8 cellular contexts compared by ENCODE assay signal in genomic region chr1:31576201-31576669, GRCh38. TPM values are rescaled to one million over a fixed set of nuclear protein-coding genes. Genes with fewer than 3 reads are reported as not detected.
DNase-seq lines count a peak whose midpoint lies in the region; ATAC-seq, FAIRE-seq and TF ChIP-seq lines count a peak whose summit lies in the region.

Gene TINAGL1, plus strand, starts transcription at chr1:31576515. Its CDS starts 634 bp downstream, at chr1:31577149.

- peak within 1 kb of the TSS; percentile 38 to 77 for H3K4me3 Mint-ChIP-seq in H9

- no peak within 1 kb of the TSS for H2BK120ac ChIP-seq in H9 (ENCODE audit: low read depth, low read length, poor library complexity, severe bottlenecking)

- H3K4me1 Mint-ChIP-seq in H9: peaks cover 23 to 37% of the 10 kb centered on the region in 2 experiments

- peaks cover 7% of the 10 kb centered on the region; the same call in 1 of the 2 replicates for H3K4me1 ChIP-seq in H9 (ENCODE audit: insufficient read depth, low read length)
- H3K4me1 ChIP-seq in small intestine (ENCODE audit: control insufficient read depth in 2 of 2, insufficient read depth in 1 of 2, low read depth in 1 of 2, low read length in 1 of 2): peaks cover 9 to 12% of the 10 kb centered on the region in 2 donors

- H3K79me2 ChIP-seq in H9 (ENCODE audit: insufficient read depth, low read length): no peaks in the 10 kb centered on the region

- no peak within 1 kb of the TSS for H3K23ac ChIP-seq in H9 (ENCODE audit: insufficient read length, low read depth, low read length)

- H3K36me3 ChIP-seq in small intestine (ENCODE audit: control insufficient read depth in 2 of 2, insufficient read depth in 2 of 2, low read length in 2 of 2): no peaks in the 10 kb centered on the region

- H3K27ac Mint-ChIP-seq in H9: peak within 1 kb of the TSS in 2 of 3 experiments; percentile 68 to 78; a peak in 3 of 7 replicates

- H3K27me3 ChIP-seq in H9 (ENCODE audit: insufficient read depth, low read length): no peaks in the 10 kb centered on the region
- no peaks in the 10 kb centered on the region for H3K27me3 ChIP-seq in small intestine (ENCODE audit: control insufficient read depth in 2 of 2, insufficient read depth in 2 of 2, low read length in 2 of 2)

- H3K56ac ChIP-seq in H9 (ENCODE audit: insufficient read length, low read depth, low read length): no peak within 1 kb of the TSS

- FAIRE-seq in small intestine (lab: Jason Lieb, UNC): no peak

- H3K79me1 ChIP-seq in H9 (ENCODE audit: insufficient read depth, low read depth, low read length, poor library complexity, severe bottlenecking): no peaks in the 10 kb centered on the region

- no peaks in the 10 kb centered on the region for H3K36me3 Mint-ChIP-seq in H9 (ENCODE audit: insufficient read depth in 1 of 3, low read depth in 3 of 3)

- TF ChIP-seq CTCF in H9 (conservative IDR thresholded peaks at IDR 0.05) (no peak), astrocyte of the spinal cord (IDR thresholded peaks at IDR 0.05; ENCODE audit: low read depth, low read length) (no peak)

- H3K18ac ChIP-seq in H9 (ENCODE audit: insufficient read length, low read depth, low read length): no peak within 1 kb of the TSS

- H2BK12ac ChIP-seq in H9 (ENCODE audit: insufficient read length, low read depth, low read length): no peak within 1 kb of the TSS

- H2AK5ac ChIP-seq in H9 (ENCODE audit: insufficient read length, low read length): no peak within 1 kb of the TSS

- no peak within 1 kb of the TSS for H2AFZ ChIP-seq in H9 (ENCODE audit: low read length)

- H3K14ac ChIP-seq in H9 (ENCODE audit: insufficient read depth, low read length): peak within 1 kb of the TSS; percentile 16; the same call in 1 of the 2 replicates

- peaks cover 8% of the 10 kb centered on the region for H3K27me3 Mint-ChIP-seq in H9 (ENCODE audit: low read depth)

- H3K23me2 ChIP-seq in H9 (ENCODE audit: insufficient read length, low read depth, low read length, poor library complexity, severe bottlenecking): no peaks in the 10 kb centered on the region

- no peaks in the 10 kb centered on the region for H4K20me1 ChIP-seq in H9 (ENCODE audit: control insufficient read depth, insufficient read depth, insufficient read length)

- peak within 1 kb of the TSS; percentile 46 for H3K4me2 ChIP-seq in H9 (ENCODE audit: insufficient read depth, insufficient read length, low read length)

- H3K4me3 ChIP-seq in astrocyte of the spinal cord (ENCODE audit: low read depth, low read length): peak within 1 kb of the TSS; percentile 10
- peak within 1 kb of the TSS; percentile 55 to 75 for H3K4me3 ChIP-seq in small intestine (ENCODE audit: low read depth in 1 of 2, low read length in 2 of 2)

- in situ Hi-C loops in astrocyte of the spinal cord (cut with HindIII; ENCODE audit: low sequenced_read_pairs): no loop called here

- H2BK20ac ChIP-seq in H9 (ENCODE audit: low read depth, low read length, poor library complexity, severe bottlenecking): no peak within 1 kb of the TSS

- H3K9ac ChIP-seq in H9 (ENCODE audit: extremely low read depth, insufficient read length, low read length): no peak within 1 kb of the TSS

- H3K27ac ChIP-seq in H9 (ENCODE audit: insufficient read length, low read depth, low read length): no peak within 1 kb of the TSS
- peak within 1 kb of the TSS; percentile 92 to 98 for H3K27ac ChIP-seq in small intestine (ENCODE audit: low read depth in 1 of 2, low read length in 1 of 2)

- H4K91ac ChIP-seq in H9 (ENCODE audit: insufficient read length, low read depth, low read length): no peak within 1 kb of the TSS

- ATAC-seq in HG02852 (IDR thresholded peaks at IDR 0.05; ENCODE audit: unreplicated experiment): no peak

- peak; percentile 88 for DNase-seq in H9
- no peak for DNase-seq in astrocyte of the spinal cord (ENCODE audit: low read depth, low spot score)
- peak; percentile 87 for DNase-seq in iPS-NIHi11 (ENCODE audit: low spot score)
- peak; percentile 92 for DNase-seq in small intestine
- no peak for DNase-seq in foreskin melanocyte
- DNase-seq in NCI-H526 treated with DMSO at 0.1 percent for 48 hours (lab: John Stamatoyannopoulos, UW): no peak
- no peak for DNase-seq in NCI-H82 (lab: John Stamatoyannopoulos, UW)

- H3K9me3 ChIP-seq in H9 (ENCODE audit: control insufficient read depth, low read depth, low read length) (no peaks in the 10 kb centered on the region), small intestine (ENCODE audit: control insufficient read depth, low read depth) (no peaks in the 10 kb centered on the region)

- no peak within 1 kb of the TSS for H3K4ac ChIP-seq in H9 (ENCODE audit: low read depth, low read length)

- no peak within 1 kb of the TSS for H2BK5ac ChIP-seq in H9 (ENCODE audit: insufficient read length, low read length)

- H2BK15ac ChIP-seq in H9 (ENCODE audit: low read depth, low read length): no peak within 1 kb of the TSS

- no CpG with 5 or more reads among the region's 25 CpGs for WGBS in H9 (ENCODE audit: extremely low coverage, insufficient read length, low lambda C conversion rate)
- 3 to 8% (median 6%) methylated on average over 25 of the region's 25 CpGs for WGBS in small intestine, 3 donors

- H3K9me3 Mint-ChIP-seq in H9: no peaks in the 10 kb centered on the region

- H3T11ph ChIP-seq in H9 (ENCODE audit: low read length): no peak within 1 kb of the TSS

- no peak within 1 kb of the TSS for H4K8ac ChIP-seq in H9 (replicated peaks; ENCODE audit: insufficient read length, low read depth, low read length)

- H4K5ac ChIP-seq in H9 (ENCODE audit: insufficient read length, low read depth, low read length): no peak within 1 kb of the TSS

RNA-seq across cellular contexts. Expression of gene TINAGL1, which starts in this region (rescaled TPM):
- total RNA-seq in H9 (2021): 2.5 TPM in 2 replicates
- 10 to 100 TPM; 34.9 to 92.3 (median 44.5) TPM for polyA plus RNA-seq in small intestine

Comparison
In these comparisons a context has a peak if more than half of its experiments do, and no peak if none do; other contexts are left out.
1. DNase-seq: peak in H9 (single experiment), iPS-NIHi11 (single experiment) and small intestine (single experiment); none in astrocyte of the spinal cord (single experiment), foreskin melanocyte (single experiment), NCI-H526 treated with DMSO at 0.1 percent for 48 hours (single experiment) and NCI-H82 (single experiment).